Comparison of ENCODE assay signal across 8 cellular contexts in the genomic region with DNA sequence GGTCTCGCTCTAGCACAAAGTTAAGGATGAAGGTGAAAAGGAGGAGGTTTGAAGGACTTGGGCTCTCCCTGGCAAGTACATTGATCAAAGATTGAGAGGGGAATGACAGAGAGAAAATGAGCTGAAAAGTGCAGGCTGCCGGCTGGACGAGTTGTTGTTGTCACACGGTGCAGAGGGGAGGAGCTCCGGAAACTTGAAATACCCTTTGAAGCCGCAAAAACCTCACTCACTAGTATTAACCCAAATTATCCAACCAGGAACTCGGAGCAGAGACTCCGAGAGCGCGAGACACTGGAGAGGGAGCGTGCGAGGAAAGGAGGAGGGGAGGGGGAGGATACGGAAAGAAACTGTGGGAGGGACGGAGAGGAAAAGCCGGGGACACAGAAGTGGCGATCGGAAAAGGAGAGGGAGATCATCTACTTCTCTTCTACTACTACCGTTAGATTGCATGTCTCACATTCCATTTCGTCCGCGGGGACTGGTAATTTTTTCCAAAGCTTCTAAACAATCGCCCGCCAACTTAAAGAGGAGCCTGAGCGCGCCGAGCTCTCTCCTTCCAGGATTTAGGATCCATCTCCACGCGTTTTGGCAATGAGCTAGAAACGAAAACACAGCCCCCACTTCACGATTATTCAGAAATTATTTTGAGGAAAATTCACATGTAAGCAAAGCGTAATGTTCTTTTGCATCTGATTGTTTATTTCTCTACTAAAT. TPM values are rescaled to one million over a fixed set of nuclear protein-coding genes. Genes with fewer than 3 reads are reported as not detected.
DNase-seq lines count a peak whose midpoint lies in the region; ATAC-seq and TF ChIP-seq lines count a peak whose summit lies in the region.

DACH1 (minus strand) TSS at position 104 of the 714 bp plus-strand sequence.

- H3K23ac ChIP-seq in trophoblast cell (ENCODE audit: low read length), result no peak within 1 kb of the TSS

- DNase-seq in activated CD4-positive, alpha-beta memory T cell treated with anti-CD3 and anti-CD28 coated beads for 36 hours, result no peak
- no peak for DNase-seq in activated CD4-positive, alpha-beta memory T cell treated with anti-CD3 and anti-CD28 coated beads, Interleukin-2, amount 10 ng/mL, durations not matched to agents 7 days and 5 days
- DNase-seq in NCI-H524 treated with DMSO at 0.1 percent for 48 hours (lab: John Stamatoyannopoulos, UW), result peak; percentile 94
- DNase-seq in ascending aorta (ENCODE audit: low spot score in 2 of 2), result peak in 1 of 2 donors; percentile 61
- DNase-seq in right atrium auricular region (ENCODE audit: low spot score), result no peak
- DNase-seq in trophoblast cell, result peak in 1 of 2 donors; percentile 25

- no peak within 1 kb of the TSS for H4K12ac ChIP-seq in trophoblast cell (ENCODE audit: low read depth, low read length)

- TF ChIP-seq CTCF in ascending aorta (IDR thresholded peaks at IDR 0.05) (no peak), right atrium auricular region (IDR thresholded peaks at IDR 0.05) (no peak)

- intact Hi-C loops in activated CD4-positive, alpha-beta memory T cell treated with anti-CD3 and anti-CD28 coated beads for 36 hours (cut with micrococcal nuclease), result no loop called here
- intact Hi-C loops in ascending aorta (cut with DNase I), result no loop called here

- no peak within 1 kb of the TSS for H3K4ac ChIP-seq in trophoblast cell (ENCODE audit: low read depth, low read length)

- H3K4me1 ChIP-seq in ascending aorta (peaks cover 9 to 10% of the 10 kb centered on the region in 2 donors), right atrium auricular region (peaks cover 0 to 17% of the 10 kb centered on the region in 2 donors), trophoblast cell (ENCODE audit: control insufficient read depth in 1 of 2, insufficient read depth in 2 of 2, low read length in 2 of 2) (peaks cover 9 to 10% of the 10 kb centered on the region in 2 experiments)

- H3K36me3 Mint-ChIP-seq in activated CD4-positive, alpha-beta memory T cell treated with anti-CD3 and anti-CD28 coated beads for 36 hours, result peaks cover 5% of the 10 kb centered on the region
- peaks cover 5% of the 10 kb centered on the region for H3K36me3 Mint-ChIP-seq in activated CD4-positive, alpha-beta memory T cell treated with anti-CD3 and anti-CD28 coated beads, Interleukin-2, amount 10 ng/mL, durations not matched to agents 7 days and 5 days (ENCODE audit: low read depth)

- WGBS in trophoblast cell (ENCODE audit: extremely low coverage, insufficient coverage, insufficient read length), result no CpG with 5 or more reads among the region's 31 CpGs

- H3K9ac ChIP-seq in trophoblast cell (ENCODE audit: low read length), result peak within 1 kb of the TSS; percentile 4

- no peak within 1 kb of the TSS for H2AK5ac ChIP-seq in trophoblast cell (ENCODE audit: low read length)

- H2AFZ ChIP-seq in trophoblast cell (ENCODE audit: insufficient read depth, low read length, poor library complexity), result peak within 1 kb of the TSS; percentile 90

- H2BK12ac ChIP-seq in trophoblast cell (ENCODE audit: low read length), result no peak within 1 kb of the TSS

- no peak within 1 kb of the TSS for H2BK5ac ChIP-seq in trophoblast cell (ENCODE audit: low read depth, low read length, poor library complexity)

- H3K4me3 ChIP-seq in ascending aorta (peak within 1 kb of the TSS; percentile 50 to 61), right atrium auricular region (peak within 1 kb of the TSS; percentile 48 to 64), trophoblast cell (ENCODE audit: low read depth, low read length) (peak within 1 kb of the TSS; percentile 83)

- H4K8ac ChIP-seq in trophoblast cell (ENCODE audit: low read depth, low read length), result peak within 1 kb of the TSS; percentile 48

- peaks cover 17% of the 10 kb centered on the region for H3K4me1 Mint-ChIP-seq in activated CD4-positive, alpha-beta memory T cell treated with anti-CD3 and anti-CD28 coated beads for 36 hours (ENCODE audit: low read depth)
- peaks cover 20% of the 10 kb centered on the region for H3K4me1 Mint-ChIP-seq in activated CD4-positive, alpha-beta memory T cell treated with anti-CD3 and anti-CD28 coated beads, Interleukin-2, amount 10 ng/mL, durations not matched to agents 7 days and 5 days

- peak within 1 kb of the TSS; percentile 99 for H3K4me2 ChIP-seq in trophoblast cell (ENCODE audit: low read length)

- H3K14ac ChIP-seq in trophoblast cell (ENCODE audit: low read length), result no peak within 1 kb of the TSS

- no peak within 1 kb of the TSS for H3K18ac ChIP-seq in trophoblast cell (ENCODE audit: low read length)

- H3K9me3 Mint-ChIP-seq in activated CD4-positive, alpha-beta memory T cell treated with anti-CD3 and anti-CD28 coated beads for 36 hours, result no peaks in the 10 kb centered on the region
- H3K9me3 Mint-ChIP-seq in activated CD4-positive, alpha-beta memory T cell treated with anti-CD3 and anti-CD28 coated beads, Interleukin-2, amount 10 ng/mL, durations not matched to agents 7 days and 5 days, result no peaks in the 10 kb centered on the region

- H3K9me3 ChIP-seq in ascending aorta, result no peaks in the 10 kb centered on the region
- no peaks in the 10 kb centered on the region for H3K9me3 ChIP-seq in right atrium auricular region
- no peaks in the 10 kb centered on the region for H3K9me3 ChIP-seq in trophoblast cell (ENCODE audit: insufficient read depth, low read depth, low read length)

- H3K27me3 Mint-ChIP-seq in activated CD4-positive, alpha-beta memory T cell treated with anti-CD3 and anti-CD28 coated beads for 36 hours, result peaks cover 34% of the 10 kb centered on the region
- peaks cover 55% of the 10 kb centered on the region for H3K27me3 Mint-ChIP-seq in activated CD4-positive, alpha-beta memory T cell treated with anti-CD3 and anti-CD28 coated beads, Interleukin-2, amount 10 ng/mL, durations not matched to agents 7 days and 5 days

- no peaks in the 10 kb centered on the region for H3K79me1 ChIP-seq in trophoblast cell (ENCODE audit: low read length)

- CTCF ChIA-PET in activated CD4-positive, alpha-beta memory T cell treated with anti-CD3 and anti-CD28 coated beads for 36 hours (lab: Charles Lee), result interaction anchor here (0.6 kb wide), 1 partner anchor 240 kb away, joined by 3 read pairs; no protein-coding TSS in a partner anchor
- CTCF ChIA-PET in activated CD4-positive, alpha-beta memory T cell treated with anti-CD3 and anti-CD28 coated beads, Interleukin-2, amount 10 ng/mL, durations not matched to agents 7 days and 5 days (lab: Charles Lee), result interaction anchor here (1.3 kb wide), 1 partner anchor 12 kb away, joined by 3 read pairs; no protein-coding TSS in a partner anchor

- no peak within 1 kb of the TSS for H2BK120ac ChIP-seq in trophoblast cell (ENCODE audit: insufficient read depth, low read length, poor library complexity)

- H3K27ac ChIP-seq in ascending aorta (no peak within 1 kb of the TSS), right atrium auricular region (peak within 1 kb of the TSS; percentile 75), trophoblast cell (ENCODE audit: low read depth, low read length) (no peak within 1 kb of the TSS)

- peak; percentile 43 for ATAC-seq in HG03139 (IDR thresholded peaks at IDR 0.05; ENCODE audit: unreplicated experiment)
- no peak for ATAC-seq in GM21367 (IDR thresholded peaks at IDR 0.05; ENCODE audit: unreplicated experiment)

- H3K36me3 ChIP-seq in ascending aorta, result no peaks in the 10 kb centered on the region
- H3K36me3 ChIP-seq in right atrium auricular region, result no peaks in the 10 kb centered on the region
- H3K36me3 ChIP-seq in trophoblast cell (ENCODE audit: control insufficient read depth in 1 of 2, insufficient read depth in 2 of 2, low read length in 2 of 2), result no peaks in the 10 kb centered on the region

- no peaks in the 10 kb centered on the region for H3K79me2 ChIP-seq in trophoblast cell (ENCODE audit: control insufficient read depth, insufficient read depth, low read length, poor library complexity)

- H3K27me3 ChIP-seq in ascending aorta (peaks cover 9% of the 10 kb centered on the region), right atrium auricular region (no peaks in the 10 kb centered on the region), trophoblast cell (ENCODE audit: insufficient read depth, low read length) (peaks cover 29% of the 10 kb centered on the region)

- H3K27ac Mint-ChIP-seq in activated CD4-positive, alpha-beta memory T cell treated with anti-CD3 and anti-CD28 coated beads for 36 hours, result no peak within 1 kb of the TSS
- no peak within 1 kb of the TSS for H3K27ac Mint-ChIP-seq in activated CD4-positive, alpha-beta memory T cell treated with anti-CD3 and anti-CD28 coated beads, Interleukin-2, amount 10 ng/mL, durations not matched to agents 7 days and 5 days

- peak within 1 kb of the TSS; percentile 43 for H3K4me3 Mint-ChIP-seq in activated CD4-positive, alpha-beta memory T cell treated with anti-CD3 and anti-CD28 coated beads for 36 hours
- no peak within 1 kb of the TSS for H3K4me3 Mint-ChIP-seq in activated CD4-positive, alpha-beta memory T cell treated with anti-CD3 and anti-CD28 coated beads, Interleukin-2, amount 10 ng/mL, durations not matched to agents 7 days and 5 days

- POLR2A ChIA-PET in activated CD4-positive, alpha-beta memory T cell treated with anti-CD3 and anti-CD28 coated beads for 36 hours (lab: Charles Lee), result no interaction called here
- POLR2A ChIA-PET in activated CD4-positive, alpha-beta memory T cell treated with anti-CD3 and anti-CD28 coated beads, Interleukin-2, amount 10 ng/mL, durations not matched to agents 7 days and 5 days (lab: Charles Lee), result interaction anchor here (0.9 kb wide), 1 partner anchor 10 kb away, joined by 4 read pairs; no protein-coding TSS in a partner anchor

- no peak within 1 kb of the TSS for H4K91ac ChIP-seq in trophoblast cell (ENCODE audit: low read depth, low read length)

RNA-seq across cellular contexts. Expression of gene DACH1, which starts in this region (rescaled TPM):
- total RNA-seq in activated CD4-positive, alpha-beta memory T cell treated with anti-CD3 and anti-CD28 coated beads for 36 hours, result not detected
- not detected for total RNA-seq in activated CD4-positive, alpha-beta memory T cell treated with anti-CD3 and anti-CD28 coated beads, Interleukin-2, amount 10 ng/mL, durations not matched to agents 7 days and 5 days
- total RNA-seq in ascending aorta, result not detected
- 1 to 10 TPM in 1 of 2 donors, under 1 TPM in 1; 0.39 to 1.6 TPM for total RNA-seq in right atrium auricular region
- polyA plus RNA-seq in trophoblast cell (2013), result 1.8 and 2.0 TPM in 2 replicates

Comparison
In these comparisons a context has a peak if more than half of its experiments do, and no peak if none do; other contexts are left out.
1. H3K27ac ChIP-seq: peak in right atrium auricular region (2 of 2); none in ascending aorta (0 of 2) and trophoblast cell (single experiment).
2. Peak in every context shown above with its lines, with median percentiles within 50 percentile points of each other: H3K4me3 ChIP-seq.